Comparison of ENCODE assay signal across 9 cellular contexts in genomic region chrX:128975716-128976115, GRCh38.
A peak's percentile ranks its signal among the peaks of the same experiment; 100 is the strongest.
DNase-seq lines count a peak whose midpoint lies in the region; ATAC-seq, FAIRE-seq and TF ChIP-seq lines count a peak whose summit lies in the region.
"Had no signal": no experiment of that assay in that cellular context is flagged by ENCODE, and none has a peak within 500 bp of the region (broad histone marks: within the 10 kb centered on the region; RNA-seq: fewer than 3 reads in every experiment).

No MANE protein-coding gene starts in this region.

- no peaks in the 10 kb centered on the region for H3K9me3 ChIP-seq in neural cell (ENCODE audit: low read length)
- H3K9me3 ChIP-seq: BLaER1 had no signal

- H3K9ac ChIP-seq in neural cell (ENCODE audit: low read length): no peak overlapping the region
- H3K9ac ChIP-seq: BLaER1 had no signal

- intact Hi-C loops in left ventricle myocardium superior (cut with micrococcal nuclease): no loop called here

- H3K27ac ChIP-seq in neural cell (ENCODE audit: low read length): no peak overlapping the region
- H3K27ac ChIP-seq: BLaER1 had no signal

- no peaks in the 10 kb centered on the region for H3K36me3 ChIP-seq in neural cell (ENCODE audit: insufficient read depth, low read length)
- H3K36me3 ChIP-seq: BLaER1 had no signal

- ATAC-seq in HG03469 (IDR thresholded peaks at IDR 0.05; ENCODE audit: unreplicated experiment): no peak
- ATAC-seq in left ventricle myocardium superior: no peak

- no peaks in the 10 kb centered on the region for H4K20me1 ChIP-seq in neural cell (ENCODE audit: insufficient read depth)
- H4K20me1 ChIP-seq: BLaER1 had no signal

- H3F3A ChIP-seq in neural cell (ENCODE audit: insufficient read depth, low read length, poor library complexity, severe bottlenecking): no peaks in the 10 kb centered on the region

- TF ChIP-seq RAD21 in neural cell (conservative IDR thresholded peaks at IDR 0.05): peak; percentile 83

- no peak for TF ChIP-seq EP300 in neural cell (conservative IDR thresholded peaks at IDR 0.05; ENCODE audit: poor library complexity, severe bottlenecking)

- peak; percentile 2 to 42 for DNase-seq in NCI-H526 (lab: John Stamatoyannopoulos, UW)
- DNase-seq in NCI-H526 treated with DMSO at 0.1 percent for 48 hours (lab: John Stamatoyannopoulos, UW): no peak
- peak; percentile 23 for DNase-seq in H54 (ENCODE audit: insufficient read length, low spot score)
- DNase-seq in NCI-H2196 (lab: John Stamatoyannopoulos, UW; ENCODE audit: unreplicated experiment): peak; percentile 47
- DNase-seq in cerebellum (ENCODE audit: low spot score): peak; percentile 20
- no peak for DNase-seq in left ventricle myocardium superior

- H3K4me3 ChIP-seq in neural cell (ENCODE audit: low read length): no peak overlapping the region
- H3K4me3 ChIP-seq: BLaER1 had no signal

- no peaks in the 10 kb centered on the region for H3K9me2 ChIP-seq in neural cell (ENCODE audit: insufficient read depth, low read length)

- H3K4me2 ChIP-seq in neural cell (ENCODE audit: low read length): no peak overlapping the region
- H3K4me2 ChIP-seq: BLaER1 had no signal

- H2AFZ ChIP-seq in neural cell (ENCODE audit: low read depth, low read length): no peak overlapping the region

- no peak for FAIRE-seq in H54 (lab: Jason Lieb, UNC)

- H3K27me3 ChIP-seq in neural cell (ENCODE audit: insufficient read depth, low read depth, low read length): no peaks in the 10 kb centered on the region

- TF ChIP-seq CTCF in neural cell (IDR thresholded peaks at IDR 0.05; ENCODE audit: poor library complexity, severe bottlenecking): peak; percentile 76

- H3K79me2 ChIP-seq in neural cell (replicated peaks; ENCODE audit: insufficient read depth, low read length): no peaks in the 10 kb centered on the region

- TF ChIP-seq POLR2A in H54 (IDR thresholded peaks at IDR 0.05; ENCODE audit: low read depth, low read length): no peak

TF ChIP-seq in neural cell, 6 proteins besides CTCF, POLR2A, EP300 and RAD21:
- TF ChIP-seq EZH2 (IDR thresholded peaks at IDR 0.05; ENCODE audit: borderline replicate concordance, insufficient read depth, low read length, poor library complexity, severe bottlenecking) (no peak), SMC3 (conservative IDR thresholded peaks at IDR 0.05; ENCODE audit: poor library complexity) (peak; percentile 75)

Comparison
In these comparisons a context has a peak if more than half of its experiments do, and no peak if none do; other contexts are left out.
1. DNase-seq: peak in NCI-H526 (2 of 2), H54 (single experiment), NCI-H2196 (single experiment) and cerebellum (single experiment); none in NCI-H526 treated with DMSO at 0.1 percent for 48 hours (single experiment) and left ventricle myocardium superior (single experiment).